ENCODE assay signal across 26 cellular contexts in genomic region chr16:4593069-4593468, GRCh38. TPM values are rescaled to one million over a fixed set of nuclear protein-coding genes. Genes with fewer than 3 reads are reported as not detected.
A peak's percentile ranks its signal among the peaks of the same experiment; 100 is the strongest.
DNase-seq lines count a peak whose midpoint lies in the region; ATAC-seq, FAIRE-seq and TF ChIP-seq lines count a peak whose summit lies in the region.
"Had no signal": no experiment of that assay in that cellular context is flagged by ENCODE, and none has a peak within 500 bp of the region (broad histone marks: within the 10 kb centered on the region; RNA-seq: fewer than 3 reads in every experiment).

No MANE protein-coding gene starts in this region.

- H3K9me3 Mint-ChIP-seq in nephron progenitor cell, result peaks cover 7% of the 10 kb centered on the region
- H3K9me3 Mint-ChIP-seq: activated T-cell treated with anti-CD3 and anti-CD28 coated beads, Interleukin-2, amount 50 U/mL, for 24 hours; CD8-positive, alpha-beta T cell had no signal

- H3K4me1 Mint-ChIP-seq in nephron progenitor cell, result peaks cover 39% of the 10 kb centered on the region

- H3K27ac Mint-ChIP-seq in nephron progenitor cell, result no peak overlapping the region
- H3K27ac Mint-ChIP-seq: activated CD4-positive, alpha-beta memory T cell treated with anti-CD3 and anti-CD28 coated beads for 36 hours; activated T-cell treated with anti-CD3 and anti-CD28 coated beads, Interleukin-2, amount 50 U/mL, for 24 hours; CD8-positive, alpha-beta T cell had no signal

- FAIRE-seq in GM12892 (lab: Jason Lieb, UNC), result no peak
- FAIRE-seq: endothelial cell of umbilical vein, frontal cortex, GM18507, H54, K562 had no signal

- no peak for TF ChIP-seq POLR2A in GM12892 (IDR thresholded peaks at IDR 0.05; ENCODE audit: low read depth, low read length)

- H3K27me3 Mint-ChIP-seq in nephron progenitor cell (ENCODE audit: low read depth, poor library complexity), result peaks cover 14% of the 10 kb centered on the region
- H3K27me3 Mint-ChIP-seq: activated CD4-positive, alpha-beta memory T cell treated with anti-CD3 and anti-CD28 coated beads for 36 hours; activated T-cell treated with anti-CD3 and anti-CD28 coated beads, Interleukin-2, amount 50 U/mL, for 24 hours had no signal

- DNase-seq in ELF-1 (ENCODE audit: low read depth, low spot score), result peak; percentile 70
- DNase-seq in NCI-H146 (lab: John Stamatoyannopoulos, UW), result peak; percentile 99
- peak; percentile 41 for DNase-seq in astrocyte of the spinal cord (ENCODE audit: low read depth, low spot score)
- peak; percentile 38 for DNase-seq in nephron progenitor cell
- no peak for DNase-seq in GM12892 (ENCODE audit: insufficient read length)
- DNase-seq in activated CD4-positive, CD25-positive, alpha-beta regulatory T cell treated with anti-CD3 and anti-CD28 coated beads, Interleukin-2, amount 50 U/mL, for 72 hours, result no peak
- DNase-seq in KG1 (lab: John Stamatoyannopoulos, UW), result no peak
- DNase-seq: activated CD4-positive, alpha-beta memory T cell treated with anti-CD3 and anti-CD28 coated beads for 36 hours; activated naive CD4-positive, alpha-beta T cell treated with anti-CD3 and anti-CD28 coated beads, Interleukin-2, amount 50 U/mL, for 16 hours; activated T-cell treated with anti-CD3 and anti-CD28 coated beads, Interleukin-2, amount 50 U/mL, for 24 hours; CD8-positive, alpha-beta T cell; DND-41; NCI-H2171; nucleus accumbens; T-helper 1 cell had no signal

- TF ChIP-seq CTCF in astrocyte of the spinal cord (IDR thresholded peaks at IDR 0.05; ENCODE audit: low read depth, low read length) (no peak), nephron progenitor cell (IDR thresholded peaks at IDR 0.05) (no peak)

- no peaks in the 10 kb centered on the region for H3K36me3 Mint-ChIP-seq in nephron progenitor cell (ENCODE audit: low read depth)
- H3K36me3 Mint-ChIP-seq: activated CD4-positive, alpha-beta memory T cell treated with anti-CD3 and anti-CD28 coated beads for 36 hours; CD8-positive, alpha-beta T cell had no signal

- H3K4me3 ChIP-seq in astrocyte of the spinal cord (ENCODE audit: low read depth, low read length), result no peak overlapping the region
- H3K4me3 ChIP-seq: ascending aorta, K562, upper lobe of left lung had no signal

- ATAC-seq in GM21717 (IDR thresholded peaks at IDR 0.05; ENCODE audit: unreplicated experiment), result no peak
- ATAC-seq: CD8-positive, alpha-beta T cell; K562; left lobe of liver; sciatic nerve had no signal

- H3K4me3 Mint-ChIP-seq in nephron progenitor cell, result no peak overlapping the region
- H3K4me3 Mint-ChIP-seq: activated CD4-positive, alpha-beta memory T cell treated with anti-CD3 and anti-CD28 coated beads for 36 hours; activated T-cell treated with anti-CD3 and anti-CD28 coated beads, Interleukin-2, amount 50 U/mL, for 24 hours; CD8-positive, alpha-beta T cell had no signal

- in situ Hi-C loops in astrocyte of the spinal cord (cut with HindIII; ENCODE audit: low sequenced_read_pairs), result no loop called here

RNA-seq across cellular contexts. Expression of gene UBALD1, which starts 21.6 kb away (rescaled TPM):
- polyA plus RNA-seq in GM12892 (2012; ENCODE audit: missing spikeins), result 2.1 TPM

RNA-seq across cellular contexts. Expression of gene MGRN1, which starts 31.6 kb away (rescaled TPM):
- 15.2 TPM for polyA plus RNA-seq in GM12892 (2012; ENCODE audit: missing spikeins)

RNA-seq across cellular contexts. Expression of gene C16orf96, which starts 36.9 kb away (rescaled TPM):
- polyA plus RNA-seq in GM12892 (2012; ENCODE audit: missing spikeins), result not detected
- polyA plus RNA-seq: AG04450, endothelial cell of umbilical vein, K562 had no signal

RNA-seq across cellular contexts. Expression of gene CDIP1, which starts 54.5 kb away (rescaled TPM):
- polyA plus RNA-seq in GM12892 (2012; ENCODE audit: missing spikeins), result 3.3 TPM
- polyA plus RNA-seq: K562 had no signal

Comparison
In these comparisons a context has a peak if more than half of its experiments do, and no peak if none do; other contexts are left out.
1. DNase-seq: peak in ELF-1 (single experiment), NCI-H146 (single experiment), astrocyte of the spinal cord (single experiment) and nephron progenitor cell (single experiment); none in GM12892 (single experiment), activated CD4-positive, CD25-positive, alpha-beta regulatory T cell treated with anti-CD3 and anti-CD28 coated beads, Interleukin-2, amount 50 U/mL, for 72 hours (single experiment) and KG1 (single experiment).